Comparison of ENCODE assay signal across 10 cellular contexts in the genomic region with DNA sequence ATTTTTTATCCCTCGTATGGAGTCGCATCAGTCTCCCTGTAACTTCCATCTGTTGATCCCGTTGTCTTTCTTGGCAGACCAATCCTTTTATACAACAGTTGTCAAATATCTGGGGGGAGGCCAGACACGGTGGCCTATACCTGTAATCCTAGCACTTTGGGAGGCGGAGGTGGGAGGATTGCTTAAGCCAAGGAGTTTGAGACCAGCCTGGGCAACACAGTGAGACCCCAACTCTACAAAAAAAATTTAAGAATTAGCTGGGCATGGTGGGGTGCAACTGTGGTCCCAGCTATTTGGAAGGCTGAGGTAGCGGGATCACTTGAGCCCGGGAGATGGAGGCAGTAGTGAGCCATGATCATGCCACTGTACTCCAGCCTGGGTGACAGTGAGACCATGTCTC. TPM values are rescaled to one million over a fixed set of nuclear protein-coding genes. Genes with fewer than 3 reads are reported as not detected.
DNase-seq lines count a peak whose midpoint lies in the region; TF ChIP-seq lines count a peak whose summit lies in the region.
"Had no signal": no experiment of that assay in that cellular context is flagged by ENCODE, and none has a peak within 500 bp of the region (broad histone marks: within the 10 kb centered on the region; RNA-seq: fewer than 3 reads in every experiment).

No MANE protein-coding gene starts in this region.

- H3K36me3 ChIP-seq in NT2/D1 (ENCODE audit: insufficient read depth, insufficient read length, low read length) (peaks cover 56% of the 10 kb centered on the region), ectodermal cell (ENCODE audit: control insufficient read depth, insufficient read depth, low read length) (peaks cover 30% of the 10 kb centered on the region), osteoblast (ENCODE audit: insufficient read depth, low read length) (peaks cover 42% of the 10 kb centered on the region)

- H3K27me3 Mint-ChIP-seq in T-helper 1 cell treated with Interleukin-12 subunit alpha and Interleukin-12 subunit beta and Interleukin-4 antibody, amounts not matched to agents 30 μg/mL and 1 μg/mL, for 36 hours (ENCODE audit: low read depth) = peaks cover 3% of the 10 kb centered on the region

- H3K27me3 ChIP-seq in NT2/D1 (ENCODE audit: insufficient read depth, insufficient read length) (no peaks in the 10 kb centered on the region), ectodermal cell (ENCODE audit: control insufficient read depth, insufficient read depth, low read length, poor library complexity, severe bottlenecking) (no peaks in the 10 kb centered on the region), osteoblast (ENCODE audit: insufficient read depth, low read length) (no peaks in the 10 kb centered on the region)
- H3K27me3 ChIP-seq: tibial artery had no signal

- no peak overlapping the region for H3K4me2 ChIP-seq in osteoblast (ENCODE audit: insufficient read depth, low read length)

- H3K4me3 Mint-ChIP-seq in T-helper 1 cell treated with Interleukin-12 subunit alpha and Interleukin-12 subunit beta and Interleukin-4 antibody, amounts not matched to agents 30 μg/mL and 1 μg/mL, for 36 hours = peak overlapping the region; percentile 100

- DNase-seq in T-helper 1 cell = no peak
- no peak for DNase-seq in NT2/D1 (ENCODE audit: low read depth, low spot score)
- no peak for DNase-seq in osteoblast (ENCODE audit: insufficient read length, low spot score, missing footprints)
- no peak for DNase-seq in NOMO-1 treated with DMSO at 0.1 percent for 48 hours (lab: John Stamatoyannopoulos, UW; ENCODE audit: unreplicated experiment)
- no peak for DNase-seq in GOT3 (lab: John Stamatoyannopoulos, UW)
- DNase-seq in dermis blood vessel endothelial cell = no peak
- DNase-seq: stimulated activated CD4-positive, alpha-beta T cell treated with anti-CD3 and anti-CD28 coated beads, Interleukin-4, amount 100 ng/mL, for 4 hours; tibial artery had no signal

- no peaks in the 10 kb centered on the region for H3K9me3 Mint-ChIP-seq in T-helper 1 cell treated with Interleukin-12 subunit alpha and Interleukin-12 subunit beta and Interleukin-4 antibody, amounts not matched to agents 30 μg/mL and 1 μg/mL, for 36 hours

- peaks cover 59% of the 10 kb centered on the region for H3K4me1 Mint-ChIP-seq in T-helper 1 cell treated with Interleukin-12 subunit alpha and Interleukin-12 subunit beta and Interleukin-4 antibody, amounts not matched to agents 30 μg/mL and 1 μg/mL, for 36 hours (ENCODE audit: low read depth)

- no peak for TF ChIP-seq CTCF in osteoblast (IDR thresholded peaks at IDR 0.05; ENCODE audit: extremely low read depth, low read depth, low read length)

- H3K36me3 Mint-ChIP-seq in T-helper 1 cell treated with Interleukin-12 subunit alpha and Interleukin-12 subunit beta and Interleukin-4 antibody, amounts not matched to agents 30 μg/mL and 1 μg/mL, for 36 hours (ENCODE audit: low read depth) = peaks cover 51% of the 10 kb centered on the region

- peak overlapping the region; percentile 76 for H3K27ac Mint-ChIP-seq in T-helper 1 cell treated with Interleukin-12 subunit alpha and Interleukin-12 subunit beta and Interleukin-4 antibody, amounts not matched to agents 30 μg/mL and 1 μg/mL, for 36 hours

- H3K4me1 ChIP-seq in NT2/D1 (ENCODE audit: insufficient read depth, insufficient read length) = peaks cover 3% of the 10 kb centered on the region
- H3K4me1 ChIP-seq in ectodermal cell (ENCODE audit: control insufficient read depth, insufficient read depth, low read length) = peaks cover 42% of the 10 kb centered on the region
- peaks cover 27% of the 10 kb centered on the region for H3K4me1 ChIP-seq in osteoblast (ENCODE audit: insufficient read depth, low read length)

- no peak overlapping the region for H2AFZ ChIP-seq in osteoblast (ENCODE audit: low read length)

- H3K27ac ChIP-seq in ectodermal cell (ENCODE audit: insufficient read depth, low read depth, low read length, poor library complexity, severe bottlenecking) (no peak overlapping the region), osteoblast (ENCODE audit: low read depth, low read length) (peak overlapping the region; percentile 96)

- H3K9me3 ChIP-seq in NT2/D1 (ENCODE audit: insufficient read depth, low read length) (no peaks in the 10 kb centered on the region), ectodermal cell (ENCODE audit: control insufficient read depth, low read length) (no peaks in the 10 kb centered on the region), osteoblast (ENCODE audit: low read depth, low read length) (no peaks in the 10 kb centered on the region)
- H3K9me3 ChIP-seq: tibial artery had no signal

- H4K20me1 ChIP-seq in osteoblast (ENCODE audit: insufficient read depth, low read length) = peaks cover 21% of the 10 kb centered on the region

- WGBS in ectodermal cell, 2 experiments = 85 to 95% methylated on average over 7 of the region's 7 CpGs

- H3K79me2 ChIP-seq in osteoblast (ENCODE audit: insufficient read depth, low read length) = peaks cover 59% of the 10 kb centered on the region

- H3K4me3 ChIP-seq in NT2/D1 (ENCODE audit: insufficient read length, low read depth) (no peak overlapping the region), ectodermal cell (ENCODE audit: insufficient read depth, low read depth, low read length) (peak overlapping the region; percentile 94), osteoblast (ENCODE audit: insufficient read depth, low read length) (no peak overlapping the region)

- H3K9ac ChIP-seq in NT2/D1 (ENCODE audit: insufficient read length, low read depth) = peak overlapping the region; percentile 14

RNA-seq across cellular contexts. Expression of a gene that starts 2.0 kb away (rescaled TPM):
- 554 TPM for polyA plus RNA-seq in ectodermal cell (2013, experiment 1 of 4)
- polyA plus RNA-seq in ectodermal cell (2013, experiment 2 of 4) = 549 TPM
- 378 TPM for polyA plus RNA-seq in ectodermal cell (2013, experiment 3 of 4)
- polyA plus RNA-seq in ectodermal cell (2013, experiment 4 of 4) = 387 TPM
- 203 and 204 TPM in 2 replicates for total RNA-seq in osteoblast
- 272 and 383 TPM in 2 replicates for total RNA-seq in dermis blood vessel endothelial cell

RNA-seq across cellular contexts. Expression of a gene that starts 29.4 kb away (rescaled TPM):
- 25.3 TPM for polyA plus RNA-seq in ectodermal cell (2013, experiment 1 of 4)
- polyA plus RNA-seq in ectodermal cell (2013, experiment 2 of 4) = 28.3 TPM
- polyA plus RNA-seq in ectodermal cell (2013, experiment 3 of 4) = 21.9 TPM
- 20.3 TPM for polyA plus RNA-seq in ectodermal cell (2013, experiment 4 of 4)
- 0.36 and 0.88 TPM in 2 replicates for total RNA-seq in osteoblast
- 0.37 and 0.85 TPM in 2 replicates for total RNA-seq in dermis blood vessel endothelial cell

RNA-seq across cellular contexts. Expression of a gene that starts 29.5 kb away (rescaled TPM):
- 13.1 TPM for polyA plus RNA-seq in ectodermal cell (2013, experiment 1 of 4)
- polyA plus RNA-seq in ectodermal cell (2013, experiment 2 of 4) = 10.1 TPM
- 8.9 TPM for polyA plus RNA-seq in ectodermal cell (2013, experiment 3 of 4)
- 12.6 TPM for polyA plus RNA-seq in ectodermal cell (2013, experiment 4 of 4)
- total RNA-seq in osteoblast (9.7 and 10.1 TPM in 2 replicates), dermis blood vessel endothelial cell (10.2 and 18.9 TPM in 2 replicates)
